Comparison of ENCODE assay signal across 2 cellular contexts in the genomic region with DNA sequence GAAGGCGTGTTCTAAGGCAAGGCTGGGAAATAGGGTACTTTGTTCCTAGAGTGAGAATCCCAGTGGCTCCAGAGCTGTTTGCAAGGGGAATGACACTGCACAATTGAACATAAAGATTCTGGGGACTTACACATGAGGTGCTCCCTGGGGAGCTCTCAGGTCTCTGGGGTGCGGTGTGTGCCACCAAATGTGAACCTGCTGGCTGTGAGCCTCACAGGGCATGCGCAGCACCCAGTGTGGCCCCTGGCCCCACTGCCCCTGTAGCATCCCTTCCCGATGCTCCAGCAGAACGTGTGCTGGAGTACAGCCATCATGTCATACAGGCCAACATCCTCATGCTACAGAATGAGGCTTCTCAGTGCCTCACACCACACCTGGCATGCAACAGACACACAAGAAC.
TF ChIP-seq lines count a peak whose summit lies in the region.

No MANE protein-coding gene starts in this region.

TF ChIP-seq in GM12878, 131 proteins besides CTCF, POLR2A, EP300 and RAD21 (continued from another document):
- TF ChIP-seq, protein P1, sequence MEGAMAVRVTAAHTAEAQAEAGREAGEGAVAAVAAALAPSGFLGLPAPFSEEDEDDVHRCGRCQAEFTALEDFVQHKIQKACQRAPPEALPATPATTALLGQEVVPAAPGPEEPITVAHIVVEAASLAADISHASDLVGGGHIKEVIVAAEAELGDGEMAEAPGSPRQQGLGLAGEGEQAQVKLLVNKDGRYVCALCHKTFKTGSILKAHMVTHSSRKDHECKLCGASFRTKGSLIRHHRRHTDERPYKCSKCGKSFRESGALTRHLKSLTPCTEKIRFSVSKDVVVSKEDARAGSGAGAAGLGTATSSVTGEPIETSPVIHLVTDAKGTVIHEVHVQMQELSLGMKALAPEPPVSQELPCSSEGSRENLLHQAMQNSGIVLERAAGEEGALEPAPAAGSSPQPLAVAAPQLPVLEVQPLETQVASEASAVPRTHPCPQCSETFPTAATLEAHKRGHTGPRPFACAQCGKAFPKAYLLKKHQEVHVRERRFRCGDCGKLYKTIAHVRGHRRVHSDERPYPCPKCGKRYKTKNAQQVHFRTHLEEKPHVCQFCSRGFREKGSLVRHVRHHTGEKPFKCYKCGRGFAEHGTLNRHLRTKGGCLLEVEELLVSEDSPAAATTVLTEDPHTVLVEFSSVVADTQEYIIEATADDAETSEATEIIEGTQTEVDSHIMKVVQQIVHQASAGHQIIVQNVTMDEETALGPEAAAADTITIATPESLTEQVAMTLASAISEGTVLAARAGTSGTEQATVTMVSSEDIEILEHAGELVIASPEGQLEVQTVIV (IDR thresholded peaks at IDR 0.05; ENCODE audit: borderline replicate concordance, partially characterized antibody): no peak
- no peak for TF ChIP-seq YBX1 (IDR thresholded peaks at IDR 0.05)
- no peak for TF ChIP-seq RELA (IDR thresholded peaks at IDR 0.05; ENCODE audit: borderline replicate concordance, partially characterized antibody)
- TF ChIP-seq, protein P2, sequence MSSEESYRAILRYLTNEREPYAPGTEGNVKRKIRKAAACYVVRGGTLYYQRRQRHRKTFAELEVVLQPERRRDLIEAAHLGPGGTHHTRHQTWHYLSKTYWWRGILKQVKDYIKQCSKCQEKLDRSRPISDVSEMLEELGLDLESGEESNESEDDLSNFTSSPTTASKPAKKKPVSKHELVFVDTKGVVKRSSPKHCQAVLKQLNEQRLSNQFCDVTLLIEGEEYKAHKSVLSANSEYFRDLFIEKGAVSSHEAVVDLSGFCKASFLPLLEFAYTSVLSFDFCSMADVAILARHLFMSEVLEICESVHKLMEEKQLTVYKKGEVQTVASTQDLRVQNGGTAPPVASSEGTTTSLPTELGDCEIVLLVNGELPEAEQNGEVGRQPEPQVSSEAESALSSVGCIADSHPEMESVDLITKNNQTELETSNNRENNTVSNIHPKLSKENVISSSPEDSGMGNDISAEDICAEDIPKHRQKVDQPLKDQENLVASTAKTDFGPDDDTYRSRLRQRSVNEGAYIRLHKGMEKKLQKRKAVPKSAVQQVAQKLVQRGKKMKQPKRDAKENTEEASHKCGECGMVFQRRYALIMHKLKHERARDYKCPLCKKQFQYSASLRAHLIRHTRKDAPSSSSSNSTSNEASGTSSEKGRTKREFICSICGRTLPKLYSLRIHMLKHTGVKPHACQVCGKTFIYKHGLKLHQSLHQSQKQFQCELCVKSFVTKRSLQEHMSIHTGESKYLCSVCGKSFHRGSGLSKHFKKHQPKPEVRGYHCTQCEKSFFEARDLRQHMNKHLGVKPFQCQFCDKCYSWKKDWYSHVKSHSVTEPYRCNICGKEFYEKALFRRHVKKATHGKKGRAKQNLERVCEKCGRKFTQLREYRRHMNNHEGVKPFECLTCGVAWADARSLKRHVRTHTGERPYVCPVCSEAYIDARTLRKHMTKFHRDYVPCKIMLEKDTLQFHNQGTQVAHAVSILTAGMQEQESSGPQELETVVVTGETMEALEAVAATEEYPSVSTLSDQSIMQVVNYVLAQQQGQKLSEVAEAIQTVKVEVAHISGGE (CRISPR knock-in tag; IDR thresholded peaks at IDR 0.05): no peak

TF ChIP-seq in HEK293T, 16 proteins besides CTCF, POLR2A, EP300 and RAD21:
- TF ChIP-seq, protein P3, sequence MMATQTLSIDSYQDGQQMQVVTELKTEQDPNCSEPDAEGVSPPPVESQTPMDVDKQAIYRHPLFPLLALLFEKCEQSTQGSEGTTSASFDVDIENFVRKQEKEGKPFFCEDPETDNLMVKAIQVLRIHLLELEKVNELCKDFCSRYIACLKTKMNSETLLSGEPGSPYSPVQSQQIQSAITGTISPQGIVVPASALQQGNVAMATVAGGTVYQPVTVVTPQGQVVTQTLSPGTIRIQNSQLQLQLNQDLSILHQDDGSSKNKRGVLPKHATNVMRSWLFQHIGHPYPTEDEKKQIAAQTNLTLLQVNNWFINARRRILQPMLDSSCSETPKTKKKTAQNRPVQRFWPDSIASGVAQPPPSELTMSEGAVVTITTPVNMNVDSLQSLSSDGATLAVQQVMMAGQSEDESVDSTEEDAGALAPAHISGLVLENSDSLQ (IDR thresholded peaks at IDR 0.05): no peak
- TF ChIP-seq FOXM1 (IDR thresholded peaks at IDR 0.05; ENCODE audit: borderline replicate concordance): no peak
- TF ChIP-seq SUZ12 (IDR thresholded peaks at IDR 0.05): no peak
- TF ChIP-seq SP1 (IDR thresholded peaks at IDR 0.05): no peak
